1 cellular context compared by ENCODE assay signal in genomic region chr16:31713071-31713944, GRCh38.
TF ChIP-seq lines count a peak whose summit lies in the region.

No MANE protein-coding gene starts in this region.

TF ChIP-seq in K562, 482 proteins besides CTCF, POLR2A, EP300 and RAD21 (continued from another document and continues in another):
- TF ChIP-seq UBTF (IDR thresholded peaks at IDR 0.05; ENCODE audit: borderline replicate concordance in 1 of 2, low read depth in 2 of 2, low read length in 2 of 2) = peak in 1 of 2 experiments; percentile 71; a peak in 2 of 4 replicates
- no peak for TF ChIP-seq THAP12 (CRISPR knock-in tag; IDR thresholded peaks at IDR 0.05)
- no peak for TF ChIP-seq MEF2A (IDR thresholded peaks at IDR 0.05; ENCODE audit: control insufficient read depth, low read depth, low read length)
- TF ChIP-seq HDAC3 (IDR thresholded peaks at IDR 0.05; ENCODE audit: borderline replicate concordance, partially characterized antibody) = no peak
- no peak for TF ChIP-seq DDX20 (tag; IDR thresholded peaks at IDR 0.05; ENCODE audit: low read depth)
- TF ChIP-seq NRF1 (conservative IDR thresholded peaks at IDR 0.05 in 1 of 2, IDR thresholded peaks at IDR 0.05 in 1 of 2) = peak in 1 of 2 experiments; percentile 38; a peak in 1 of 4 replicates
- no peak for TF ChIP-seq CHAMP1 (IDR thresholded peaks at IDR 0.05)
- TF ChIP-seq PHB2 (IDR thresholded peaks at IDR 0.05; ENCODE audit: low read depth) = no peak
- no peak for TF ChIP-seq SRSF7 (optimal IDR thresholded peaks at IDR 0.05; ENCODE audit: low read depth, low read length)
- peak; percentile 92 for TF ChIP-seq RBFOX2 (IDR thresholded peaks at IDR 0.05; ENCODE audit: low read depth, low read length)
- no peak for TF ChIP-seq TOE1 (IDR thresholded peaks at IDR 0.05; ENCODE audit: borderline replicate concordance)
- TF ChIP-seq TOE1 (CRISPR knock-in tag; IDR thresholded peaks at IDR 0.05; ENCODE audit: borderline replicate concordance, low read depth) = no peak
- no peak for TF ChIP-seq NONO (IDR thresholded peaks at IDR 0.05; ENCODE audit: low read depth in 2 of 2, low read length in 1 of 2)
- peak; percentile 88; the same call in 1 of the 2 replicates for TF ChIP-seq ELF4 (CRISPR knock-in tag; IDR thresholded peaks at IDR 0.05)
- no peak for TF ChIP-seq ZNF277 (CRISPR knock-in tag; IDR thresholded peaks at IDR 0.05; ENCODE audit: borderline replicate concordance)
- no peak for TF ChIP-seq HNRNPL (IDR thresholded peaks at IDR 0.05; ENCODE audit: low read depth, low read length)
- peak; percentile 39 for TF ChIP-seq MBD2 (IDR thresholded peaks at IDR 0.05; ENCODE audit: borderline replicate concordance, low read depth)
- no peak for TF ChIP-seq ZNF445 (CRISPR knock-in tag; IDR thresholded peaks at IDR 0.05; ENCODE audit: low read depth)
- TF ChIP-seq SREBF2 (CRISPR knock-in tag; IDR thresholded peaks at IDR 0.05) = no peak
- TF ChIP-seq CAMTA2 (CRISPR knock-in tag; conservative IDR thresholded peaks at IDR 0.05) = no peak
- no peak for TF ChIP-seq PCBP1 (IDR thresholded peaks at IDR 0.05; ENCODE audit: low read depth, low read length, poor library complexity, severe bottlenecking)
- TF ChIP-seq FOSL1 (tag; conservative IDR thresholded peaks at IDR 0.05) = no peak
- TF ChIP-seq TARDBP (IDR thresholded peaks at IDR 0.05) = no peak
- TF ChIP-seq YY1 (IDR thresholded peaks at IDR 0.05; ENCODE audit: borderline replicate concordance in 1 of 3, control insufficient read depth in 1 of 3, extremely low read depth in 1 of 3, insufficient read depth in 3 of 3, insufficient read length in 1 of 3, insufficient replicate concordance in 2 of 3, low read depth in 1 of 3, low read length in 2 of 3) = peak; percentile 68 to 94 (median 88)
- TF ChIP-seq NCOA4 (IDR thresholded peaks at IDR 0.05; ENCODE audit: partially characterized antibody) = no peak
- no peak for TF ChIP-seq SIRT6 (IDR thresholded peaks at IDR 0.05; ENCODE audit: low read depth, low read length)
- no peak for TF ChIP-seq ZNF655 (CRISPR knock-in tag; IDR thresholded peaks at IDR 0.05)
- no peak for TF ChIP-seq ZNF431 (CRISPR knock-in tag; IDR thresholded peaks at IDR 0.05)
- no peak for TF ChIP-seq ZNF77 (CRISPR knock-in tag; IDR thresholded peaks at IDR 0.05)
- TF ChIP-seq FOXO4 (CRISPR knock-in tag; IDR thresholded peaks at IDR 0.05) = 0 out of 2 replicates have a peak, but pooled peaks have one; percentile 33
- no peak for TF ChIP-seq PURB (CRISPR knock-in tag; IDR thresholded peaks at IDR 0.05; ENCODE audit: low read depth)
- TF ChIP-seq NFATC3 (IDR thresholded peaks at IDR 0.05) = no peak
- TF ChIP-seq ZNF3 (CRISPR knock-in tag; IDR thresholded peaks at IDR 0.05) = no peak
- TF ChIP-seq XRCC3 (IDR thresholded peaks at IDR 0.05) = no peak
- no peak for TF ChIP-seq KLF10 (CRISPR knock-in tag; IDR thresholded peaks at IDR 0.05)
- no peak for TF ChIP-seq CHD2 (IDR thresholded peaks at IDR 0.05; ENCODE audit: low read depth, low read length)
- TF ChIP-seq GABPA (tag; conservative IDR thresholded peaks at IDR 0.05; ENCODE audit: low read depth) = peak; percentile 71
- no peak for TF ChIP-seq NCOR1 (IDR thresholded peaks at IDR 0.05)
- TF ChIP-seq HDAC2 (IDR thresholded peaks at IDR 0.05) = no peak
- TF ChIP-seq ARID2 (IDR thresholded peaks at IDR 0.05) = no peak
- TF ChIP-seq CHD4 (IDR thresholded peaks at IDR 0.05; ENCODE audit: insufficient read depth, insufficient replicate concordance, low read depth, low read length, poor library complexity, severe bottlenecking) = no peak
- TF ChIP-seq JUN (IDR thresholded peaks at IDR 0.05; ENCODE audit: borderline replicate concordance, low read depth, low read length) = no peak
- no peak for TF ChIP-seq JUN (CRISPR knock-in tag; IDR thresholded peaks at IDR 0.05; ENCODE audit: borderline replicate concordance)
- TF ChIP-seq ZFP36 (IDR thresholded peaks at IDR 0.05; ENCODE audit: low read depth, low read length, partially characterized antibody) = no peak
- 0 out of 2 replicates have a peak, but pooled peaks have one; percentile 53 for TF ChIP-seq LCOR (CRISPR knock-in tag; IDR thresholded peaks at IDR 0.05)
- TF ChIP-seq ZNF778 (CRISPR knock-in tag; IDR thresholded peaks at IDR 0.05) = no peak
- TF ChIP-seq ARID1B (IDR thresholded peaks at IDR 0.05) = no peak
- TF ChIP-seq KAT8 (IDR thresholded peaks at IDR 0.05; ENCODE audit: low read depth) = no peak
- no peak for TF ChIP-seq SRF (CRISPR knock-in tag; IDR thresholded peaks at IDR 0.05)
- TF ChIP-seq CBX5 (IDR thresholded peaks at IDR 0.05; ENCODE audit: borderline replicate concordance, low read depth) = no peak
- TF ChIP-seq ZBTB11 (CRISPR knock-in tag; IDR thresholded peaks at IDR 0.05) = no peak
- TF ChIP-seq SMARCE1 (IDR thresholded peaks at IDR 0.05) = 0 out of 2 replicates have a peak, but pooled peaks have one; percentile 29
- no peak for TF ChIP-seq E2F5 (CRISPR knock-in tag; IDR thresholded peaks at IDR 0.05)
- TF ChIP-seq MYNN (IDR thresholded peaks at IDR 0.05) = 0 out of 2 replicates have a peak, but pooled peaks have one; percentile 31
- TF ChIP-seq MYNN (CRISPR knock-in tag; IDR thresholded peaks at IDR 0.05) = no peak
- no peak for TF ChIP-seq ZNF311 (CRISPR knock-in tag; IDR thresholded peaks at IDR 0.05)
- peak; percentile 91 for TF ChIP-seq POLR2G (IDR thresholded peaks at IDR 0.05; ENCODE audit: low read depth, low read length)
- TF ChIP-seq ZNF57 (CRISPR knock-in tag; IDR thresholded peaks at IDR 0.05) = no peak
- TF ChIP-seq BDP1 (IDR thresholded peaks at IDR 0.05; ENCODE audit: insufficient read depth, insufficient read length) = no peak
- no peak for TF ChIP-seq ETV5 (CRISPR knock-in tag; IDR thresholded peaks at IDR 0.05; ENCODE audit: low read depth)
- TF ChIP-seq PPARD (CRISPR knock-in tag; IDR thresholded peaks at IDR 0.05) = no peak
